ENCODE assay signal across 1 cellular context in the genomic region with DNA sequence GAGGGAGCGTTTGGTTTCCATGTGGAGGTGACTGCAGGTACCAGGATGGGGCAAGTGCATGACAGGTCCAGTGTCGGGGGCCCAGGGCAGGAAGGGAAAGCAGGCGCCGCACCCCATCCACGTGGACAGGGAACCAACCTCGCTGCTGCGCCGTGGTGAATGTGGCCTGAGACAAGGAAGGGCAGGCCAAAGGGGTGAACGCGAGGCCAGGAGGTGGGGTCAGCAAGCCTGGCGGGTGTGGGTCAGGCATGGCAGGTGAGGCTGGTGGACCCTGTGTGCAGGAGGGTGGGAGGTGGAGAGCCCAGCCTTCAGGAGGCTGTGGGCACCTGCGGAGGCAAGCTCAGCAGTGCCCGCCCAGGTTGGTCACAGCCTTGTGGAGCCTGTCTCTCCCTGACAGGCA.
TF ChIP-seq lines count a peak whose summit lies in the region.

No MANE protein-coding gene starts in this region.

TF ChIP-seq in HepG2, 621 proteins besides CTCF, POLR2A, EP300 and RAD21:
- TF ChIP-seq RBFOX2 (IDR thresholded peaks at IDR 0.05; ENCODE audit: low read depth, low read length) (peak; percentile 35; the same call in 1 of the 2 replicates), RFX5 (IDR thresholded peaks at IDR 0.05; ENCODE audit: low read depth, low read length) (no peak), GABPB1 (CRISPR knock-in tag; IDR thresholded peaks at IDR 0.05) (0 out of 2 replicates have a peak, but pooled peaks have one; percentile 13)
